Comparison of ENCODE assay signal across 9 cellular contexts in genomic region chr12:98440165-98440581, GRCh38.
DNase-seq lines count a peak whose midpoint lies in the region; ATAC-seq and TF ChIP-seq lines count a peak whose summit lies in the region.
"Had no signal": no experiment of that assay in that cellular context is flagged by ENCODE, and none has a peak within 500 bp of the region (broad histone marks: within the 10 kb centered on the region; RNA-seq: fewer than 3 reads in every experiment).

No MANE protein-coding gene starts in this region.

- POLR2A ChIA-PET in naive thymus-derived CD4-positive, alpha-beta T cell (lab: Charles Lee): no interaction called here
- POLR2A ChIA-PET in activated CD8-positive, alpha-beta T cell treated with anti-CD3 and anti-CD28 coated beads for 36 hours (lab: Charles Lee): no interaction called here

- H3K27ac Mint-ChIP-seq in endothelial cell (ENCODE audit: unreplicated experiment): peak overlapping the region; percentile 100
- no peak overlapping the region for H3K27ac Mint-ChIP-seq in naive thymus-derived CD4-positive, alpha-beta T cell
- H3K27ac Mint-ChIP-seq in activated CD8-positive, alpha-beta T cell treated with anti-CD3 and anti-CD28 coated beads for 36 hours: no peak overlapping the region
- H3K27ac Mint-ChIP-seq: naive B cell had no signal

- no peaks in the 10 kb centered on the region for H3K4me1 ChIP-seq in naive thymus-derived CD4-positive, alpha-beta T cell (ENCODE audit: control insufficient read depth in 2 of 2, insufficient read depth in 2 of 2, low read length in 2 of 2)

- no peaks in the 10 kb centered on the region for H3K9me3 ChIP-seq in naive thymus-derived CD4-positive, alpha-beta T cell (ENCODE audit: control insufficient read depth in 2 of 3, low read length in 3 of 3)

- no peaks in the 10 kb centered on the region for H3K36me3 ChIP-seq in naive thymus-derived CD4-positive, alpha-beta T cell (ENCODE audit: control insufficient read depth in 2 of 3, insufficient read depth in 3 of 3, low read length in 3 of 3)

- peak overlapping the region; percentile 72 for H3K4me3 Mint-ChIP-seq in endothelial cell (ENCODE audit: unreplicated experiment)
- no peak overlapping the region for H3K4me3 Mint-ChIP-seq in naive thymus-derived CD4-positive, alpha-beta T cell
- no peak overlapping the region for H3K4me3 Mint-ChIP-seq in activated CD8-positive, alpha-beta T cell treated with anti-CD3 and anti-CD28 coated beads for 36 hours
- H3K4me3 Mint-ChIP-seq: naive B cell had no signal

- peak; percentile 93 for ATAC-seq in naive thymus-derived CD4-positive, alpha-beta T cell
- no peak for ATAC-seq in HG02973 (IDR thresholded peaks at IDR 0.05; ENCODE audit: unreplicated experiment)
- ATAC-seq in activated CD8-positive, alpha-beta T cell treated with anti-CD3 and anti-CD28 coated beads for 36 hours: no peak

- H3K4me1 Mint-ChIP-seq in endothelial cell (ENCODE audit: unreplicated experiment): peaks cover 30% of the 10 kb centered on the region
- peaks cover 0 to 4% (median 0%) of the 10 kb centered on the region in 7 donors for H3K4me1 Mint-ChIP-seq in naive thymus-derived CD4-positive, alpha-beta T cell
- H3K4me1 Mint-ChIP-seq in activated CD8-positive, alpha-beta T cell treated with anti-CD3 and anti-CD28 coated beads for 36 hours (ENCODE audit: low read depth): no peaks in the 10 kb centered on the region
- H3K4me1 Mint-ChIP-seq: naive B cell had no signal

- peaks cover 3% of the 10 kb centered on the region for H3K36me3 Mint-ChIP-seq in endothelial cell (ENCODE audit: low read depth, unreplicated experiment)
- peaks cover 0 to 9% (median 2%) of the 10 kb centered on the region in 5 donors for H3K36me3 Mint-ChIP-seq in naive thymus-derived CD4-positive, alpha-beta T cell
- no peaks in the 10 kb centered on the region for H3K36me3 Mint-ChIP-seq in activated CD8-positive, alpha-beta T cell treated with anti-CD3 and anti-CD28 coated beads for 36 hours (ENCODE audit: low read depth)

- peaks cover 12% of the 10 kb centered on the region for H3K27me3 Mint-ChIP-seq in endothelial cell (ENCODE audit: unreplicated experiment)
- peaks cover 27 to 57% (median 41%) of the 10 kb centered on the region in 5 donors for H3K27me3 Mint-ChIP-seq in naive thymus-derived CD4-positive, alpha-beta T cell
- peaks cover 24% of the 10 kb centered on the region for H3K27me3 Mint-ChIP-seq in activated CD8-positive, alpha-beta T cell treated with anti-CD3 and anti-CD28 coated beads for 36 hours

- intact Hi-C loops in naive thymus-derived CD4-positive, alpha-beta T cell (cut with micrococcal nuclease): no loop called here
- intact Hi-C loops in activated CD8-positive, alpha-beta T cell treated with anti-CD3 and anti-CD28 coated beads for 36 hours (cut with micrococcal nuclease): no loop called here

- H3K9me3 Mint-ChIP-seq in endothelial cell (ENCODE audit: unreplicated experiment): no peaks in the 10 kb centered on the region
- H3K9me3 Mint-ChIP-seq in naive thymus-derived CD4-positive, alpha-beta T cell: peaks cover 0 to 7% (median 4%) of the 10 kb centered on the region in 11 donors
- H3K9me3 Mint-ChIP-seq in activated CD8-positive, alpha-beta T cell treated with anti-CD3 and anti-CD28 coated beads for 36 hours: peaks cover 2% of the 10 kb centered on the region

- no peak for TF ChIP-seq CTCF in endothelial cell (IDR thresholded peaks at IDR 0.05; ENCODE audit: unreplicated experiment)
- no peak for TF ChIP-seq CTCF in activated CD8-positive, alpha-beta T cell treated with anti-CD3 and anti-CD28 coated beads for 36 hours (IDR thresholded peaks at IDR 0.05)

- CTCF ChIA-PET in naive thymus-derived CD4-positive, alpha-beta T cell (lab: Charles Lee): no interaction called here
- CTCF ChIA-PET in activated CD8-positive, alpha-beta T cell treated with anti-CD3 and anti-CD28 coated beads for 36 hours (lab: Charles Lee): no interaction called here

- no peak overlapping the region for H3K4me3 ChIP-seq in naive thymus-derived CD4-positive, alpha-beta T cell (ENCODE audit: low read length)

- no peak overlapping the region for H3K27ac ChIP-seq in naive thymus-derived CD4-positive, alpha-beta T cell (ENCODE audit: low read depth, low read length)

- DNase-seq in AML-193 (lab: John Stamatoyannopoulos, UW): peak; percentile 92 to 94
- DNase-seq in NOMO-1 treated with dmso at 0.1 percent for 144 hours (lab: John Stamatoyannopoulos, UW; ENCODE audit: unreplicated experiment): peak; percentile 83
- peak; percentile 67 for DNase-seq in endothelial cell (ENCODE audit: low spot score)
- DNase-seq in naive thymus-derived CD4-positive, alpha-beta T cell: no peak
- DNase-seq in NCI-H748 (lab: John Stamatoyannopoulos, UW; ENCODE audit: unreplicated experiment): no peak
- DNase-seq in stimulated activated CD4-positive, alpha-beta T cell treated with anti-CD3 and anti-CD28 coated beads, Interleukin-4, amount 100 ng/mL, for 4 hours: no peak
- DNase-seq in activated CD8-positive, alpha-beta T cell treated with anti-CD3 and anti-CD28 coated beads for 36 hours: no peak
- DNase-seq: naive B cell had no signal

- peaks cover 0 to 3% of the 10 kb centered on the region in 2 donors for H3K27me3 ChIP-seq in naive thymus-derived CD4-positive, alpha-beta T cell (ENCODE audit: control insufficient read depth in 2 of 2, insufficient read depth in 2 of 2, low read length in 2 of 2)

Comparison
In these comparisons a context has a peak if more than half of its experiments do, and no peak if none do; other contexts are left out.
1. DNase-seq: peak in AML-193 (2 of 2), NOMO-1 treated with dmso at 0.1 percent for 144 hours (single experiment) and endothelial cell (single experiment); none in naive thymus-derived CD4-positive, alpha-beta T cell (0 of 9), NCI-H748 (single experiment), stimulated activated CD4-positive, alpha-beta T cell treated with anti-CD3 and anti-CD28 coated beads, Interleukin-4, amount 100 ng/mL, for 4 hours (0 of 2) and activated CD8-positive, alpha-beta T cell treated with anti-CD3 and anti-CD28 coated beads for 36 hours (single experiment).